In the genomic region with DNA sequence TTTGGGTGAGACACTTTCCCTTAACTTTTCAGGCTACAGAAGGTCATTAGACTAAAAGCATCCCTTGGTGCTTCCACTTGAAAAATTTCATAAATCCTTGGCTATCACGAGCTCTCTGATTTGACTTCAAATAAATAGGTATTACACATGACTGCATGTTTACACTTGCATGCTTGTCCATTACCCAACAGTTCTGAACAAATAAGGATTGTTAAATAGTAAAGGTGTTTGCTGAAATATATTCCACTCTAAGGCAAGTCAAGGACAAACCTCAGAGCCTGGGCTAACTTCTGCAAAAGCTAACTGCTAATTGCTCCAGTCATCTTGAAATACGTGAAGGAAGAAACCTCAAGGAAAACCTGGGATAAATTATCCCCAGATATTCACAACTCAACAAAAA, we compare ENCODE assay signal across 33 cellular contexts. TPM values are rescaled to one million over a fixed set of nuclear protein-coding genes. Genes with fewer than 3 reads are reported as not detected.
DNase-seq lines count a peak whose midpoint lies in the region; ATAC-seq, FAIRE-seq and TF ChIP-seq lines count a peak whose summit lies in the region.
"Had no signal": no experiment of that assay in that cellular context is flagged by ENCODE, and none has a peak within 500 bp of the region (broad histone marks: within the 10 kb centered on the region; RNA-seq: fewer than 3 reads in every experiment).

No MANE protein-coding gene starts in this region.

- H3K9me2 ChIP-seq in Karpas-422 (replicated peaks; ENCODE audit: insufficient read depth, low read length): no peaks in the 10 kb centered on the region

- H3K4me2 ChIP-seq in Karpas-422 (ENCODE audit: low read depth, low read length, poor library complexity, severe bottlenecking): no peak overlapping the region

- H3K27me3 ChIP-seq in HL-60 (ENCODE audit: insufficient read depth, poor library complexity, severe bottlenecking) (no peaks in the 10 kb centered on the region), bronchial epithelial cell (ENCODE audit: control insufficient read depth, insufficient read depth, low read length) (no peaks in the 10 kb centered on the region), lower lobe of right lung (ENCODE audit: low read depth) (no peaks in the 10 kb centered on the region), Karpas-422 (ENCODE audit: low read length) (no peaks in the 10 kb centered on the region)
- H3K27me3 ChIP-seq in naive thymus-derived CD4-positive, alpha-beta T cell (ENCODE audit: control insufficient read depth in 2 of 2, insufficient read depth in 2 of 2, low read length in 2 of 2): no peaks in the 10 kb centered on the region
- H3K27me3 ChIP-seq: BE2C, dorsolateral prefrontal cortex, foreskin keratinocyte, spleen, thyroid gland had no signal

- H3K4me3 ChIP-seq in HL-60 (replicated peaks; ENCODE audit: insufficient read depth, low read length) (no peak overlapping the region), bronchial epithelial cell (ENCODE audit: low read depth, low read length) (no peak overlapping the region), lower lobe of right lung (no peak overlapping the region), Karpas-422 (ENCODE audit: low read length) (no peak overlapping the region)
- H3K4me3 ChIP-seq in naive thymus-derived CD4-positive, alpha-beta T cell (ENCODE audit: low read length): no peak overlapping the region
- H3K4me3 ChIP-seq: dorsolateral prefrontal cortex, spleen, thyroid gland had no signal

- no peak for FAIRE-seq in bronchial epithelial cell (lab: Jason Lieb, UNC)
- FAIRE-seq: GM12892, HTR-8/SVneo had no signal

- CTCF ChIA-PET in naive thymus-derived CD4-positive, alpha-beta T cell (lab: Charles Lee): interaction anchor here (1.2 kb wide), 1 partner anchor 390 kb away, joined by 3 read pairs; no protein-coding TSS in a partner anchor

- no peak overlapping the region for H3K4me3 Mint-ChIP-seq in naive thymus-derived CD4-positive, alpha-beta T cell

- H3K9me3 Mint-ChIP-seq in naive thymus-derived CD4-positive, alpha-beta T cell: no peaks in the 10 kb centered on the region

- H3K4me1 Mint-ChIP-seq in naive thymus-derived CD4-positive, alpha-beta T cell: peaks cover 7 to 33% (median 23%) of the 10 kb centered on the region in 7 donors

- DNase-seq in DMS53 (lab: John Stamatoyannopoulos, UW) (peak; percentile 17), DMS53 treated with DMSO at 0.1 percent for 48 hours (lab: John Stamatoyannopoulos, UW; ENCODE audit: unreplicated experiment) (no peak), HL-60 (ENCODE audit: low read depth in 1 of 2, low spot score in 1 of 2) (peak in 1 of 2 experiments; percentile 48), bronchial epithelial cell (ENCODE audit: low read depth) (peak; percentile 91), lower lobe of right lung (no peak), AML-193 (lab: John Stamatoyannopoulos, UW) (no peak), Karpas-422 (no peak)
- DNase-seq in naive thymus-derived CD4-positive, alpha-beta T cell: no peak
- DNase-seq: 8988T; activated CD4-positive, alpha-beta T cell treated with anti-CD3 and anti-CD28 coated beads, Interleukin-2, amount 50 U/mL, for 1 hour; activated CD8-positive, alpha-beta memory T cell treated with anti-CD3 and anti-CD28 coated beads, Interleukin-2, amount 50 U/mL, for 4 hours; amygdala; BE2C; Caco-2; central memory CD4-positive, alpha-beta T cell; dorsolateral prefrontal cortex; hippocampal formation; Kasumi-1; NCI-H1092 treated with DMSO at 0.1 percent for 48 hours; NCI-H1930; NCI-H226; NCI-H774; occipital lobe; retina; SIG-M5; spleen; stimulated activated CD4-positive, alpha-beta T cell treated with anti-CD3 and anti-CD28 coated beads, Interleukin-4, amount 100 ng/mL, for 1 hour; stimulated activated naive CD4-positive, alpha-beta T cell; thyroid gland had no signal

- H3K9ac ChIP-seq in Karpas-422 (ENCODE audit: low read length): no peak overlapping the region

- peak; percentile 88 to 94 for ATAC-seq in lower lobe of right lung
- ATAC-seq in naive thymus-derived CD4-positive, alpha-beta T cell: no peak
- ATAC-seq: foreskin keratinocyte, HCT116 had no signal

- peaks cover 30% of the 10 kb centered on the region for H3K4me1 ChIP-seq in lower lobe of right lung
- H3K4me1 ChIP-seq in naive thymus-derived CD4-positive, alpha-beta T cell (ENCODE audit: control insufficient read depth in 2 of 2, insufficient read depth in 2 of 2, low read length in 2 of 2): peaks cover 0 to 8% of the 10 kb centered on the region in 2 donors
- H3K4me1 ChIP-seq in Karpas-422 (ENCODE audit: low read length): no peaks in the 10 kb centered on the region
- H3K4me1 ChIP-seq: BE2C, thyroid gland had no signal

- H3K27me3 Mint-ChIP-seq in naive thymus-derived CD4-positive, alpha-beta T cell: no peaks in the 10 kb centered on the region

- peaks cover 8 to 55% (median 17%) of the 10 kb centered on the region in 5 donors for H3K36me3 Mint-ChIP-seq in naive thymus-derived CD4-positive, alpha-beta T cell

- peaks cover 2% of the 10 kb centered on the region for H3K36me3 ChIP-seq in bronchial epithelial cell (ENCODE audit: control insufficient read depth, insufficient read depth, low read length)
- peaks cover 77% of the 10 kb centered on the region for H3K36me3 ChIP-seq in lower lobe of right lung
- H3K36me3 ChIP-seq in naive thymus-derived CD4-positive, alpha-beta T cell (ENCODE audit: control insufficient read depth in 2 of 3, insufficient read depth in 3 of 3, low read length in 3 of 3): peaks cover 10 to 42% (median 12%) of the 10 kb centered on the region in 3 experiments
- peaks cover 61% of the 10 kb centered on the region for H3K36me3 ChIP-seq in Karpas-422 (ENCODE audit: insufficient read depth, low read length)

- intact Hi-C loops in lower lobe of right lung (cut with DNase I): no loop called here
- intact Hi-C loops in naive thymus-derived CD4-positive, alpha-beta T cell (cut with micrococcal nuclease): no loop called here

- no peak overlapping the region for H2AFZ ChIP-seq in Karpas-422 (ENCODE audit: low read length)

- POLR2A ChIA-PET in naive thymus-derived CD4-positive, alpha-beta T cell (lab: Charles Lee): interaction anchor here (2.4 kb wide), 1 partner anchor 14 kb away, joined by 14 read pairs; a partner anchor contains a TSS

- peaks cover 68% of the 10 kb centered on the region for H3K79me2 ChIP-seq in Karpas-422 (ENCODE audit: low read length)

- H3K27ac Mint-ChIP-seq in naive thymus-derived CD4-positive, alpha-beta T cell: peak overlapping the region in 2 of 9 donors; percentile 76 to 79

- no peaks in the 10 kb centered on the region for H4K20me1 ChIP-seq in Karpas-422 (ENCODE audit: insufficient read depth, low read depth, low read length)

- H3K27ac ChIP-seq in HL-60 (replicated peaks) (peak overlapping the region; percentile 57), lower lobe of right lung (no peak overlapping the region), Karpas-422 (ENCODE audit: low read length) (no peak overlapping the region)
- H3K27ac ChIP-seq in naive thymus-derived CD4-positive, alpha-beta T cell (ENCODE audit: low read depth, low read length): no peak overlapping the region
- H3K27ac ChIP-seq: dorsolateral prefrontal cortex, thyroid gland had no signal

- TF ChIP-seq CTCF in HL-60 (IDR thresholded peaks at IDR 0.05; ENCODE audit: insufficient read depth, low read length) (no peak), bronchial epithelial cell (IDR thresholded peaks at IDR 0.05; ENCODE audit: insufficient read depth, low read length, severe bottlenecking) (no peak), lower lobe of right lung (IDR thresholded peaks at IDR 0.05) (no peak)

- H3K9me3 ChIP-seq in lower lobe of right lung (no peaks in the 10 kb centered on the region), Karpas-422 (ENCODE audit: low read length) (no peaks in the 10 kb centered on the region)
- no peaks in the 10 kb centered on the region for H3K9me3 ChIP-seq in naive thymus-derived CD4-positive, alpha-beta T cell (ENCODE audit: control insufficient read depth in 2 of 3, low read length in 3 of 3)
- H3K9me3 ChIP-seq: BE2C, Caco-2, spleen, thyroid gland had no signal

RNA-seq across cellular contexts. Expression of a gene that starts 14.5 kb away (rescaled TPM):
- total RNA-seq in bronchial epithelial cell (30.0 and 31.1 TPM in 2 replicates), lower lobe of right lung (76.7 TPM)
- total RNA-seq in naive thymus-derived CD4-positive, alpha-beta T cell: 10 to 100 TPM; 72.5 to 90.3 (median 77.9) TPM
- 10 to 100 TPM; 31.5 to 37.4 TPM for polyA plus RNA-seq in naive thymus-derived CD4-positive, alpha-beta T cell
- total RNA-seq in Karpas-422 (2014; rRNA removed; shearing (Covaris generic); ENCODE audit: low replicate concordance): 40.8 and 42.0 TPM in 2 replicates

Comparison
In these comparisons a context has a peak if more than half of its experiments do, and no peak if none do; other contexts are left out.
1. DNase-seq: peak in DMS53 (single experiment) and bronchial epithelial cell (single experiment); none in DMS53 treated with DMSO at 0.1 percent for 48 hours (single experiment), lower lobe of right lung (single experiment), AML-193 (0 of 2), naive thymus-derived CD4-positive, alpha-beta T cell (0 of 9) and Karpas-422 (single experiment).